14 cellular contexts compared by ENCODE assay signal in genomic region chr18:79800353-79801180, GRCh38. TPM values are rescaled to one million over a fixed set of nuclear protein-coding genes. Genes with fewer than 3 reads are reported as not detected.
"Had no signal": no experiment of that assay in that cellular context is flagged by ENCODE, and none has a peak within 500 bp of the region (broad histone marks: within the 10 kb centered on the region; RNA-seq: fewer than 3 reads in every experiment).

No MANE protein-coding gene starts in this region.

- H3K36me3 Mint-ChIP-seq: activated CD4-positive, alpha-beta memory T cell treated with anti-CD3 and anti-CD28 coated beads for 36 hours had no signal

- H3K9me3 ChIP-seq: gastrocnemius medialis, left ventricle myocardium inferior, neutrophil, prostate gland, tibial nerve had no signal

- H3K9me3 Mint-ChIP-seq: activated CD4-positive, alpha-beta memory T cell treated with anti-CD3 and anti-CD28 coated beads for 36 hours; activated naive CD4-positive, alpha-beta T cell treated with anti-CD3 and anti-CD28 coated beads for 36 hours; activated T-cell treated with anti-CD3 and anti-CD28 coated beads, Interleukin-2, amount 50 U/mL, for 4 hours; central memory CD8-positive, alpha-beta T cell; effector memory CD8-positive, alpha-beta T cell had no signal

- DNase-seq: activated CD4-positive, alpha-beta memory T cell treated with anti-CD3 and anti-CD28 coated beads for 36 hours; activated CD4-positive, alpha-beta T cell treated with anti-CD3 and anti-CD28 coated beads for 1 hour; activated naive CD4-positive, alpha-beta T cell treated with anti-CD3 and anti-CD28 coated beads for 36 hours; activated T-cell treated with anti-CD3 and anti-CD28 coated beads, Interleukin-2, amount 50 U/mL, for 4 hours; effector memory CD8-positive, alpha-beta T cell; gastrocnemius medialis; islet precursor cell; left ventricle myocardium inferior; SW 1271 had no signal

- H3K4me3 ChIP-seq: gastrocnemius medialis, left ventricle myocardium inferior, prostate gland, tibial nerve had no signal

- H3K27ac ChIP-seq: epithelial cell of prostate, gastrocnemius medialis, left ventricle myocardium inferior, neutrophil, prostate gland, tibial nerve had no signal

- ATAC-seq: activated T-cell treated with anti-CD3 and anti-CD28 coated beads, Interleukin-2, amount 50 U/mL, for 4 hours; effector memory CD8-positive, alpha-beta T cell; gastrocnemius medialis had no signal

- H3K36me3 ChIP-seq: gastrocnemius medialis, left ventricle myocardium inferior, neutrophil, prostate gland, tibial nerve had no signal

- H3K27ac Mint-ChIP-seq: activated CD4-positive, alpha-beta memory T cell treated with anti-CD3 and anti-CD28 coated beads for 36 hours; activated naive CD4-positive, alpha-beta T cell treated with anti-CD3 and anti-CD28 coated beads for 36 hours; effector memory CD8-positive, alpha-beta T cell had no signal

- H3K4me3 Mint-ChIP-seq: activated CD4-positive, alpha-beta memory T cell treated with anti-CD3 and anti-CD28 coated beads for 36 hours; activated naive CD4-positive, alpha-beta T cell treated with anti-CD3 and anti-CD28 coated beads for 36 hours; activated T-cell treated with anti-CD3 and anti-CD28 coated beads, Interleukin-2, amount 50 U/mL, for 4 hours; central memory CD8-positive, alpha-beta T cell had no signal

RNA-seq across cellular contexts. Expression of gene KCNG2, which starts 2.8 kb away (rescaled TPM):
- total RNA-seq: activated CD4-positive, alpha-beta memory T cell treated with anti-CD3 and anti-CD28 coated beads for 36 hours; activated naive CD4-positive, alpha-beta T cell treated with anti-CD3 and anti-CD28 coated beads for 36 hours; activated T-cell treated with anti-CD3 and anti-CD28 coated beads, Interleukin-2, amount 50 U/mL, for 4 hours; left ventricle myocardium inferior had no signal
